ENCODE assay signal across 31 cellular contexts in genomic region chr9:32422237-32422806, GRCh38.
"Had no signal": no experiment of that assay in that cellular context is flagged by ENCODE, and none has a peak within 500 bp of the region (broad histone marks: within the 10 kb centered on the region; RNA-seq: fewer than 3 reads in every experiment).

No MANE protein-coding gene starts in this region.

- H3K27me3 ChIP-seq: adrenal gland, body of pancreas, breast epithelium, SJCRH30 had no signal

- H3K27ac ChIP-seq: breast epithelium, SJCRH30, SK-N-MC had no signal

- H3K36me3 ChIP-seq: breast epithelium had no signal

- H3K9me3 ChIP-seq: adrenal gland, body of pancreas, breast epithelium, SJCRH30 had no signal

- DNase-seq: activated CD4-positive, alpha-beta T cell treated with anti-CD3 and anti-CD28 coated beads, Interleukin-2, amount 10 ng/mL, durations not matched to agents 24 days and 14 days; activated CD4-positive, alpha-beta T cell treated with anti-CD3 and anti-CD28 coated beads, Interleukin-2, amount 50 U/mL, for 4 hours; activated CD8-positive, alpha-beta T cell treated with anti-CD3 and anti-CD28 coated beads, Interleukin-2, amount 10 ng/mL, durations not matched to agents 7 days and 5 days; activated gamma-delta T cell treated with Interleukin-2 at 50 U/mL for 16 hours; activated naive CD4-positive, alpha-beta T cell treated with anti-CD3 and anti-CD28 coated beads for 36 hours; activated T-cell treated with anti-CD3 and anti-CD28 coated beads for 4 hours; activated T-cell treated with anti-CD3 and anti-CD28 coated beads, Interleukin-2, amount 50 U/mL, for 4 hours; adrenal gland; body of pancreas; cerebellar nuclear complex; Kasumi-1; KG1; MM.1S; MV-4-11; NCI-H1092; NCI-H1436 treated with DMSO at 0.1 percent for 48 hours; NCI-H187; NCI-H2029 treated with DMSO at 0.1 percent for 48 hours; NCI-H2107; NCI-H2171 treated with DMSO at 0.1 percent for 48 hours; NCI-H2227 treated with DMSO at 0.1 percent for 48 hours; NCI-H446 treated with DMSO at 0.1 percent for 48 hours; NCI-H524; NCI-H69; SHP77; SJCRH30 had no signal

- ATAC-seq: activated CD8-positive, alpha-beta T cell treated with anti-CD3 and anti-CD28 coated beads, Interleukin-2, amount 10 ng/mL, durations not matched to agents 7 days and 5 days; activated naive CD4-positive, alpha-beta T cell treated with anti-CD3 and anti-CD28 coated beads, Interleukin-2, amount 50 U/mL, for 72 hours; activated T-cell treated with anti-CD3 and anti-CD28 coated beads, Interleukin-2, amount 50 U/mL, for 4 hours; body of pancreas had no signal

- H3K4me1 ChIP-seq: adrenal gland, breast epithelium, SJCRH30 had no signal

- H3K4me3 ChIP-seq: adrenal gland, body of pancreas, breast epithelium, SJCRH30, SK-N-MC had no signal

- FAIRE-seq: astrocyte, TTC549 had no signal
